In the genomic region with DNA sequence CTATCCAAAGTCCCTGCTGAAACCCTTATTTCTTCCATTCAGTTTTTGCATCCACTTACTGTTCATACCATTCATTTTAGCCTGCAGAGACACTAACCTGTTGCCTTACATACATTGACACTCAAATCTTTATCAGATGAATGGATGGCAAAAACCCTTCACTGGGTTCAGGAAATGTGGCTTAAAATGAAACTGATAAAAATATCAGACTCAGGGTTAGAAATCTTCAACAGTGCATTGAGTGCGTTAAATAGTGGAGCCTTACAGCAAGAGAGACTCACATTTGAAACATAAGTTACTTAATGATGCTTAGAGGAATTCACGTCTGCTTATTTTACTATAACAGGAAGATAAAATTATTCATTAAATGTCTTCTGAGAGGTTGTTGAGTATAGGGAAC, we compare ENCODE assay signal across 26 cellular contexts.
"Had no signal": no experiment of that assay in that cellular context is flagged by ENCODE, and none has a peak within 500 bp of the region (broad histone marks: within the 10 kb centered on the region; RNA-seq: fewer than 3 reads in every experiment).

No MANE protein-coding gene starts in this region.

- H3K4me3 ChIP-seq: esophagus squamous epithelium, heart right ventricle, lower lobe of right lung, neural progenitor cell, right lobe of liver, thoracic aorta, tibial nerve, upper lobe of left lung had no signal

- H3K9me3 ChIP-seq: esophagus squamous epithelium, heart right ventricle, lower lobe of right lung, right lobe of liver, thoracic aorta, tibial nerve, upper lobe of left lung had no signal

- ATAC-seq: effector memory CD8-positive, alpha-beta T cell; heart right ventricle; left ventricle myocardium superior; lower lobe of right lung; right lobe of liver; stimulated activated naive B cell treated with anti-CD40 and anti-IgM and Interleukin-4, amounts not matched to agents 10 μg/mL and 1 μg/mL and 100 μg/mL, for 72 hours had no signal

- H3K36me3 Mint-ChIP-seq: neural progenitor cell had no signal

- H3K27me3 Mint-ChIP-seq: effector memory CD8-positive, alpha-beta T cell; progenitor cell of endocrine pancreas; stimulated activated naive B cell treated with anti-CD40 and anti-IgM and Interleukin-4, amounts not matched to agents 10 μg/mL and 1 μg/mL and 100 μg/mL, for 72 hours; stimulated activated naive CD8-positive, alpha-beta T cell treated with anti-CD3 and anti-CD28 coated beads, Interleukin-15, Interleukin-2, amounts not matched to agents 100 ng/mL and 50 ng/mL, for 24 hours had no signal

- DNase-seq: cortex of kidney; effector memory CD8-positive, alpha-beta T cell; erythroblast; esophagus squamous epithelium; foreskin melanocyte; glutamatergic neuron; heart right ventricle; hippocampal formation; islet precursor cell; kidney glomerular epithelial cell; left ventricle myocardium superior; lower lobe of right lung; right lobe of liver; small intestine; stimulated activated CD4-positive, alpha-beta T cell treated with anti-CD3 and anti-CD28 coated beads, Interleukin-15, amount 100 ng/mL, for 24 hours; stimulated activated CD4-positive, alpha-beta T cell treated with anti-CD3 and anti-CD28 coated beads, Interleukin-2, amount 100 ng/mL, for 48 hours; stimulated activated naive B cell treated with anti-CD40 and anti-IgM and Interleukin-4, amounts not matched to agents 10 μg/mL and 1 μg/mL and 100 μg/mL, for 72 hours; upper lobe of left lung had no signal

- H3K9me3 Mint-ChIP-seq: effector memory CD8-positive, alpha-beta T cell had no signal

- H3K27ac ChIP-seq: esophagus squamous epithelium, heart right ventricle, lower lobe of right lung, neural progenitor cell, parathyroid adenoma, right lobe of liver, thoracic aorta, tibial nerve, upper lobe of left lung had no signal

- H3K4me2 ChIP-seq: neural progenitor cell had no signal

- FAIRE-seq: small intestine, urothelium cell line had no signal

- H3K4me1 ChIP-seq: esophagus squamous epithelium, heart right ventricle, lower lobe of right lung, neural progenitor cell, parathyroid adenoma, right lobe of liver, tibial nerve, upper lobe of left lung had no signal

- H3K27ac Mint-ChIP-seq: effector memory CD8-positive, alpha-beta T cell; nephron; neural progenitor cell; progenitor cell of endocrine pancreas; stimulated activated naive B cell treated with anti-CD40 and anti-IgM and Interleukin-4, amounts not matched to agents 10 μg/mL and 1 μg/mL and 100 μg/mL, for 72 hours; stimulated activated naive CD8-positive, alpha-beta T cell treated with anti-CD3 and anti-CD28 coated beads, Interleukin-15, Interleukin-2, amounts not matched to agents 100 ng/mL and 50 ng/mL, for 24 hours had no signal

- H3K4me1 Mint-ChIP-seq: nephron; neural progenitor cell; stimulated activated naive B cell treated with anti-CD40 and anti-IgM and Interleukin-4, amounts not matched to agents 10 μg/mL and 1 μg/mL and 100 μg/mL, for 72 hours had no signal

- H3K9ac ChIP-seq: neural progenitor cell, parathyroid adenoma had no signal

- H3K36me3 ChIP-seq: esophagus squamous epithelium, heart right ventricle, lower lobe of right lung, neural progenitor cell, right lobe of liver, thoracic aorta, tibial nerve, upper lobe of left lung had no signal

- H3K27me3 ChIP-seq: esophagus squamous epithelium, heart right ventricle, neural progenitor cell, right lobe of liver, tibial nerve, upper lobe of left lung had no signal

- H3K4me3 Mint-ChIP-seq: nephron; neural progenitor cell; stimulated activated naive B cell treated with anti-CD40 and anti-IgM and Interleukin-4, amounts not matched to agents 10 μg/mL and 1 μg/mL and 100 μg/mL, for 72 hours; stimulated activated naive CD8-positive, alpha-beta T cell treated with anti-CD3 and anti-CD28 coated beads, Interleukin-15, Interleukin-2, amounts not matched to agents 100 ng/mL and 50 ng/mL, for 24 hours had no signal
